ENCODE assay signal across 1 cellular context in genomic region chr4:103075894-103076776, GRCh38.
A peak's percentile ranks its signal among the peaks of the same experiment; 100 is the strongest.
TF ChIP-seq lines count a peak whose summit lies in the region.

SLC9B2 (minus strand) TSS chr4:103076761; CDS start chr4:103067550, 9,211 bp downstream.

TF ChIP-seq in HepG2, 621 proteins besides CTCF, POLR2A, EP300 and RAD21 (continued from another document and continues in another):
- TF ChIP-seq, protein P1, sequence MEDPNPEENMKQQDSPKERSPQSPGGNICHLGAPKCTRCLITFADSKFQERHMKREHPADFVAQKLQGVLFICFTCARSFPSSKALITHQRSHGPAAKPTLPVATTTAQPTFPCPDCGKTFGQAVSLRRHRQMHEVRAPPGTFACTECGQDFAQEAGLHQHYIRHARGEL (CRISPR knock-in tag; IDR thresholded peaks at IDR 0.05): no peak
- TF ChIP-seq FOXK1 (CRISPR knock-in tag; IDR thresholded peaks at IDR 0.05; ENCODE audit: borderline replicate concordance, low read depth): 0 out of 2 replicates have a peak, but pooled peaks have one; percentile 33
- TF ChIP-seq ZNF883 (CRISPR knock-in tag; IDR thresholded peaks at IDR 0.05; ENCODE audit: not compliant biosample characterization): peak; percentile 94
- peak; percentile 61; the same call in 1 of the 2 replicates for TF ChIP-seq MED1 (CRISPR knock-in tag; IDR thresholded peaks at IDR 0.05)
- TF ChIP-seq, protein P2, sequence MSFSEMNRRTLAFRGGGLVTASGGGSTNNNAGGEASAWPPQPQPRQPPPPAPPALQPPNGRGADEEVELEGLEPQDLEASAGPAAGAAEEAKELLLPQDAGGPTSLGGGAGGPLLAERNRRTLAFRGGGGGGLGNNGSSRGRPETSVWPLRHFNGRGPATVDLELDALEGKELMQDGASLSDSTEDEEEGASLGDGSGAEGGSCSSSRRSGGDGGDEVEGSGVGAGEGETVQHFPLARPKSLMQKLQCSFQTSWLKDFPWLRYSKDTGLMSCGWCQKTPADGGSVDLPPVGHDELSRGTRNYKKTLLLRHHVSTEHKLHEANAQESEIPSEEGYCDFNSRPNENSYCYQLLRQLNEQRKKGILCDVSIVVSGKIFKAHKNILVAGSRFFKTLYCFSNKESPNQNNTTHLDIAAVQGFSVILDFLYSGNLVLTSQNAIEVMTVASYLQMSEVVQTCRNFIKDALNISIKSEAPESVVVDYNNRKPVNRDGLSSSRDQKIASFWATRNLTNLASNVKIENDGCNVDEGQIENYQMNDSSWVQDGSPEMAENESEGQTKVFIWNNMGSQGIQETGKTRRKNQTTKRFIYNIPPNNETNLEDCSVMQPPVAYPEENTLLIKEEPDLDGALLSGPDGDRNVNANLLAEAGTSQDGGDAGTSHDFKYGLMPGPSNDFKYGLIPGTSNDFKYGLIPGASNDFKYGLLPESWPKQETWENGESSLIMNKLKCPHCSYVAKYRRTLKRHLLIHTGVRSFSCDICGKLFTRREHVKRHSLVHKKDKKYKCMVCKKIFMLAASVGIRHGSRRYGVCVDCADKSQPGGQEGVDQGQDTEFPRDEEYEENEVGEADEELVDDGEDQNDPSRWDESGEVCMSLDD (CRISPR knock-in tag; IDR thresholded peaks at IDR 0.05; ENCODE audit: borderline replicate concordance): 0 out of 2 replicates have a peak, but pooled peaks have one; percentile 54
- TF ChIP-seq FOSL1 (CRISPR knock-in tag; IDR thresholded peaks at IDR 0.05; ENCODE audit: borderline replicate concordance): no peak
- TF ChIP-seq ERF (CRISPR knock-in tag; IDR thresholded peaks at IDR 0.05): 0 out of 2 replicates have a peak, but pooled peaks have one; percentile 35
- peak; percentile 47 for TF ChIP-seq HDAC2 (CRISPR knock-in tag; IDR thresholded peaks at IDR 0.05)
- TF ChIP-seq ATF7-NPFF (CRISPR knock-in tag; IDR thresholded peaks at IDR 0.05; ENCODE audit: low read depth): peak; percentile 85
- no peak for TF ChIP-seq KLF13 (CRISPR knock-in tag; IDR thresholded peaks at IDR 0.05)
- TF ChIP-seq ZNF20 (CRISPR knock-in tag; IDR thresholded peaks at IDR 0.05): no peak
- TF ChIP-seq ESRRA (CRISPR knock-in tag; IDR thresholded peaks at IDR 0.05; ENCODE audit: low read depth): peak; percentile 59; the same call in 1 of the 2 replicates
- peak; percentile 72; the same call in 1 of the 2 replicates for TF ChIP-seq ZBTB7A (CRISPR knock-in tag; IDR thresholded peaks at IDR 0.05)
- TF ChIP-seq ZNF607 (CRISPR knock-in tag; IDR thresholded peaks at IDR 0.05; ENCODE audit: borderline replicate concordance): peak; percentile 74; the same call in 1 of the 2 replicates
- TF ChIP-seq POLR2AphosphoS5 (IDR thresholded peaks at IDR 0.05; ENCODE audit: low read depth, low read length): no peak; the same call in 1 of the 2 replicates
- TF ChIP-seq ZNF784 (CRISPR knock-in tag; IDR thresholded peaks at IDR 0.05; ENCODE audit: borderline replicate concordance): no peak; the same call in 1 of the 2 replicates
- no peak for TF ChIP-seq ZNF318 (CRISPR knock-in tag; IDR thresholded peaks at IDR 0.05)
- TF ChIP-seq TOE1 (CRISPR knock-in tag; IDR thresholded peaks at IDR 0.05): no peak
- TF ChIP-seq SIN3A (IDR thresholded peaks at IDR 0.05; ENCODE audit: borderline replicate concordance, low read depth, low read length): peak; percentile 49; the same call in 1 of the 2 replicates
- no peak for TF ChIP-seq EZH2 (conservative IDR thresholded peaks at IDR 0.05; ENCODE audit: low read depth, low read length)
- no peak for TF ChIP-seq FOXM1 (CRISPR knock-in tag; IDR thresholded peaks at IDR 0.05)
- no peak for TF ChIP-seq ZNF264 (CRISPR knock-in tag; IDR thresholded peaks at IDR 0.05)
- no peak; the same call in none of the 2 replicates for TF ChIP-seq KAT8 (CRISPR knock-in tag; IDR thresholded peaks at IDR 0.05)
- TF ChIP-seq SNAPC4 (CRISPR knock-in tag; IDR thresholded peaks at IDR 0.05): no peak
- no peak for TF ChIP-seq ZBTB26 (CRISPR knock-in tag; IDR thresholded peaks at IDR 0.05; ENCODE audit: borderline replicate concordance)
- TF ChIP-seq CHD2 (IDR thresholded peaks at IDR 0.05; ENCODE audit: low read depth, low read length): peak; percentile 84
- TF ChIP-seq, protein P3, sequence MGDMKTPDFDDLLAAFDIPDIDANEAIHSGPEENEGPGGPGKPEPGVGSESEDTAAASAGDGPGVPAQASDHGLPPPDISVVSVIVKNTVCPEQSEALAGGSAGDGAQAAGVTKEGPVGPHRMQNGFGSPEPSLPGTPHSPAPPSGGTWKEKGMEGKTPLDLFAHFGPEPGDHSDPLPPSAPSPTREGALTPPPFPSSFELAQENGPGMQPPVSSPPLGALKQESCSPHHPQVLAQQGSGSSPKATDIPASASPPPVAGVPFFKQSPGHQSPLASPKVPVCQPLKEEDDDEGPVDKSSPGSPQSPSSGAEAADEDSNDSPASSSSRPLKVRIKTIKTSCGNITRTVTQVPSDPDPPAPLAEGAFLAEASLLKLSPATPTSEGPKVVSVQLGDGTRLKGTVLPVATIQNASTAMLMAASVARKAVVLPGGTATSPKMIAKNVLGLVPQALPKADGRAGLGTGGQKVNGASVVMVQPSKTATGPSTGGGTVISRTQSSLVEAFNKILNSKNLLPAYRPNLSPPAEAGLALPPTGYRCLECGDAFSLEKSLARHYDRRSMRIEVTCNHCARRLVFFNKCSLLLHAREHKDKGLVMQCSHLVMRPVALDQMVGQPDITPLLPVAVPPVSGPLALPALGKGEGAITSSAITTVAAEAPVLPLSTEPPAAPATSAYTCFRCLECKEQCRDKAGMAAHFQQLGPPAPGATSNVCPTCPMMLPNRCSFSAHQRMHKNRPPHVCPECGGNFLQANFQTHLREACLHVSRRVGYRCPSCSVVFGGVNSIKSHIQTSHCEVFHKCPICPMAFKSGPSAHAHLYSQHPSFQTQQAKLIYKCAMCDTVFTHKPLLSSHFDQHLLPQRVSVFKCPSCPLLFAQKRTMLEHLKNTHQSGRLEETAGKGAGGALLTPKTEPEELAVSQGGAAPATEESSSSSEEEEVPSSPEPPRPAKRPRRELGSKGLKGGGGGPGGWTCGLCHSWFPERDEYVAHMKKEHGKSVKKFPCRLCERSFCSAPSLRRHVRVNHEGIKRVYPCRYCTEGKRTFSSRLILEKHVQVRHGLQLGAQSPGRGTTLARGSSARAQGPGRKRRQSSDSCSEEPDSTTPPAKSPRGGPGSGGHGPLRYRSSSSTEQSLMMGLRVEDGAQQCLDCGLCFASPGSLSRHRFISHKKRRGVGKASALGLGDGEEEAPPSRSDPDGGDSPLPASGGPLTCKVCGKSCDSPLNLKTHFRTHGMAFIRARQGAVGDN (CRISPR knock-in tag; IDR thresholded peaks at IDR 0.05): peak; percentile 98
- TF ChIP-seq ZNF501 (CRISPR knock-in tag; IDR thresholded peaks at IDR 0.05): peak; percentile 94
- peak; percentile 86 for TF ChIP-seq POLR2G (IDR thresholded peaks at IDR 0.05; ENCODE audit: low read depth, low read length)
- no peak for TF ChIP-seq NR2F2 (IDR thresholded peaks at IDR 0.05; ENCODE audit: borderline replicate concordance, low read depth)
- peak; percentile 58; the same call in 1 of the 2 replicates for TF ChIP-seq REPIN1 (CRISPR knock-in tag; IDR thresholded peaks at IDR 0.05; ENCODE audit: borderline replicate concordance, low read depth)
- TF ChIP-seq AGO2 (optimal IDR thresholded peaks at IDR 0.05; ENCODE audit: low read depth, low read length): peak; percentile 96
- TF ChIP-seq KAT7 (CRISPR knock-in tag; IDR thresholded peaks at IDR 0.05; ENCODE audit: borderline replicate concordance): peak; percentile 91
- 0 out of 2 replicates have a peak, but pooled peaks have one; percentile 42 for TF ChIP-seq MTF1 (CRISPR knock-in tag; IDR thresholded peaks at IDR 0.05)
